In the genomic region with DNA sequence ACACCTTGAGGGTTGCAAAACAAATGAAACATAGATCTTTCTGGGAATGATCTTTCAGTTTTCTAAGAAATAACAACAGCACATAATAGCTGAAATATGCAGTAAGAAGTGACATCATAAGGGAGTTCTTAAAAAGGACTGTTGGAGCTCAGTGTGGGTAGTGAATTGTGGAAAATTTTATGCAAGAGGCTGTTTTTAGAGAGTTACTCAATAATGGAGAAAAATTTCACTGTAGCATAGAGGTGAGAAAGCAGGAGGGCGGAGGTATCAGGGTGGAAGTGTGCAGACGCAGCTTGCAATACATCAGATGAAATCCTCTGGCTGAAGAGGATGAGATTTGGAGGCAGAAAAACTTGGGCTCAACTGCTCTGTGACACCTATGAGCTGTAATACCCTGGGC, we compare ENCODE assay signal across 20 cellular contexts. TPM values are rescaled to one million over a fixed set of nuclear protein-coding genes. Genes with fewer than 3 reads are reported as not detected.
DNase-seq lines count a peak whose midpoint lies in the region; ATAC-seq and TF ChIP-seq lines count a peak whose summit lies in the region.
"Had no signal": no experiment of that assay in that cellular context is flagged by ENCODE, and none has a peak within 500 bp of the region (broad histone marks: within the 10 kb centered on the region; RNA-seq: fewer than 3 reads in every experiment).

No MANE protein-coding gene starts in this region.

- ATAC-seq in GM19463 (IDR thresholded peaks at IDR 0.05; ENCODE audit: unreplicated experiment) (peak; percentile 32), T-cell (replicated peaks in 1 of 4) (no peak)
- ATAC-seq in activated CD4-positive, CD25-positive, alpha-beta regulatory T cell treated with anti-CD3 and anti-CD28 coated beads, Interleukin-2, amount 50 U/mL, for 24 hours = no peak
- ATAC-seq: activated CD8-positive, alpha-beta T cell treated with anti-CD3 and anti-CD28 coated beads for 36 hours; activated T-cell treated with anti-CD3 and anti-CD28 coated beads, Interleukin-2, amount 50 U/mL, for 4 hours had no signal

- H3K4me1 Mint-ChIP-seq in CD14-positive monocyte = peaks cover 24% of the 10 kb centered on the region
- no peaks in the 10 kb centered on the region for H3K4me1 Mint-ChIP-seq in T-cell

- H3K36me3 Mint-ChIP-seq in CD14-positive monocyte = no peaks in the 10 kb centered on the region
- no peaks in the 10 kb centered on the region for H3K36me3 Mint-ChIP-seq in T-cell

- peak overlapping the region; percentile 40 to 90 (median 78) for H3K27ac Mint-ChIP-seq in CD14-positive monocyte
- H3K27ac Mint-ChIP-seq in T-cell = no peak overlapping the region
- H3K27ac Mint-ChIP-seq: activated CD8-positive, alpha-beta T cell treated with anti-CD3 and anti-CD28 coated beads for 36 hours; nephron had no signal

- H3K9me3 Mint-ChIP-seq in CD14-positive monocyte (peaks cover 0 to 2% (median 0%) of the 10 kb centered on the region in 7 donors), T-cell (peaks cover 0 to 7% (median 4%) of the 10 kb centered on the region in 3 donors)
- H3K9me3 Mint-ChIP-seq: activated CD8-positive, alpha-beta T cell treated with anti-CD3 and anti-CD28 coated beads for 36 hours; nephron had no signal

- CTCF ChIA-PET in T-cell (lab: Charles Lee) = no interaction called here

- H3K4me3 Mint-ChIP-seq in CD14-positive monocyte (no peak overlapping the region), T-cell (no peak overlapping the region)
- H3K4me3 Mint-ChIP-seq: activated CD8-positive, alpha-beta T cell treated with anti-CD3 and anti-CD28 coated beads for 36 hours; activated T-cell treated with anti-CD3 and anti-CD28 coated beads, Interleukin-2, amount 50 U/mL, for 4 hours; nephron had no signal

- TF ChIP-seq CTCF in CD14-positive monocyte (IDR thresholded peaks at IDR 0.05) = no peak

- POLR2A ChIA-PET in T-cell (lab: Charles Lee) = no interaction called here

- DNase-seq in CD14-positive monocyte (ENCODE audit: low spot score) = no peak
- DNase-seq in NOMO-1 (lab: John Stamatoyannopoulos, UW; ENCODE audit: unreplicated experiment in 2 of 2) = peak; percentile 77 to 87
- DNase-seq in head of caudate nucleus = peak in 32 of 42 donors; percentile 5 to 74 (median 30)
- DNase-seq in T-cell = no peak
- DNase-seq in COR-L47 (lab: John Stamatoyannopoulos, UW) = no peak
- DNase-seq in AG08395 (ENCODE audit: low spot score) = no peak
- DNase-seq: activated CD8-positive, alpha-beta T cell treated with anti-CD3 and anti-CD28 coated beads for 36 hours; activated naive CD4-positive, alpha-beta T cell treated with anti-CD3 and anti-CD28 coated beads, Interleukin-2, amount 50 U/mL, for 16 hours; activated T-cell treated with anti-CD3 and anti-CD28 coated beads, Interleukin-2, amount 50 U/mL, for 4 hours; DMS79 treated with DMSO at 0.1 percent for 48 hours; kidney glomerular epithelial cell; T-helper 1 cell; thyroid gland had no signal

- intact Hi-C loops in CD14-positive monocyte (cut with micrococcal nuclease) = no loop called here
- intact Hi-C loops in head of caudate nucleus (cut with DNase I) = no loop called here

- H3K27me3 Mint-ChIP-seq in CD14-positive monocyte (ENCODE audit: low read depth in 3 of 3) = peaks cover 4 to 28% (median 5%) of the 10 kb centered on the region in 3 donors
- H3K27me3 Mint-ChIP-seq in T-cell = no peaks in the 10 kb centered on the region
- H3K27me3 Mint-ChIP-seq: activated CD8-positive, alpha-beta T cell treated with anti-CD3 and anti-CD28 coated beads for 36 hours had no signal

RNA-seq across cellular contexts. Expression of a gene that starts 9.3 kb away (rescaled TPM):
- polyA plus RNA-seq in CD14-positive monocyte = 1 to 10 TPM in 1 of 2 donors, under 1 TPM in 1; 0.85 to 2.0 TPM
- total RNA-seq in T-cell = not detected
- total RNA-seq: activated CD8-positive, alpha-beta T cell treated with anti-CD3 and anti-CD28 coated beads for 36 hours; activated T-cell treated with anti-CD3 and anti-CD28 coated beads, Interleukin-2, amount 50 U/mL, for 4 hours; endothelial cell of umbilical vein; fibroblast of villous mesenchyme; mesenteric fat pad; renal cortical epithelial cell; thyroid gland had no signal
- polyA plus RNA-seq: endothelial cell of umbilical vein had no signal

Comparison
In these comparisons a context has a peak if more than half of its experiments do, and no peak if none do; other contexts are left out.
1. DNase-seq: peak in NOMO-1 (2 of 2) and head of caudate nucleus (32 of 42); none in CD14-positive monocyte (single experiment), T-cell (0 of 34), COR-L47 (single experiment) and AG08395 (single experiment).
2. H3K27ac Mint-ChIP-seq: peak in CD14-positive monocyte (7 of 7); none in T-cell (0 of 2).